17 cellular contexts compared by ENCODE assay signal in the genomic region with DNA sequence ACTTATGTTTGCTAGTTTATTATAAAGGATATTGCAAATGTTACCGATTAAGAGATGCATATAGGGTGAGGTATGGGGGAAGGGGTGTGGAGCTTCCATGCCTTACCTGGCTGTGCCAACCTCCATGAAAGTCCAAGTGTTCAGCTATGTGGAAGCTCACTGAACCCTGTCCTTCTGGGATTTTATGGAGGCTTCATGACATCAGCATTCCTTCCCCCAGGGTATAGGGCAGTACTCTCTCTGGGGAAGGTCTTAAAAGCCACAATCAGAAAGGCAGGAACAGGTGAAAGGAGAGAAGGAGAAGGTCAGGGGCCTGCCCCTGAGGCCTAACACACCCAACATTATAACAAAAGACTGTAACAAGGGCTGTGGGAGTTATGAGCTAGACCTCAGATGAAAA.
"Had no signal": no experiment of that assay in that cellular context is flagged by ENCODE, and none has a peak within 500 bp of the region (broad histone marks: within the 10 kb centered on the region; RNA-seq: fewer than 3 reads in every experiment).

No MANE protein-coding gene starts in this region.

- H3K4me3 ChIP-seq: coronary artery, gastroesophageal sphincter, lower lobe of right lung, suprapubic skin had no signal

- H3K36me3 ChIP-seq: gastroesophageal sphincter, lower lobe of right lung, suprapubic skin had no signal

- H3K36me3 Mint-ChIP-seq: activated CD4-positive, alpha-beta memory T cell treated with anti-CD3 and anti-CD28 coated beads for 36 hours; activated naive CD8-positive, alpha-beta T cell treated with anti-CD3 and anti-CD28 coated beads, Interleukin-2, amount 10 ng/mL, durations not matched to agents 7 days and 5 days; natural killer cell; T-cell had no signal

- H3K27me3 ChIP-seq: gastroesophageal sphincter, suprapubic skin had no signal

- H3K27me3 Mint-ChIP-seq: activated CD4-positive, alpha-beta memory T cell treated with anti-CD3 and anti-CD28 coated beads for 36 hours; T-cell had no signal

- H3K9me3 Mint-ChIP-seq: activated naive CD8-positive, alpha-beta T cell treated with anti-CD3 and anti-CD28 coated beads, Interleukin-2, amount 10 ng/mL, durations not matched to agents 7 days and 5 days; activated T-cell treated with anti-CD3 and anti-CD28 coated beads, Interleukin-2, amount 50 U/mL, for 4 hours had no signal

- H3K27ac Mint-ChIP-seq: activated CD4-positive, alpha-beta memory T cell treated with anti-CD3 and anti-CD28 coated beads for 36 hours; activated naive CD8-positive, alpha-beta T cell treated with anti-CD3 and anti-CD28 coated beads, Interleukin-2, amount 10 ng/mL, durations not matched to agents 7 days and 5 days had no signal

- DNase-seq: activated CD4-positive, alpha-beta memory T cell treated with anti-CD3 and anti-CD28 coated beads for 36 hours; activated gamma-delta T cell; activated naive CD8-positive, alpha-beta T cell treated with anti-CD3 and anti-CD28 coated beads, Interleukin-2, amount 10 ng/mL, durations not matched to agents 7 days and 5 days; activated T-cell treated with anti-CD3 and anti-CD28 coated beads, Interleukin-2, amount 50 U/mL, for 4 hours; aorta; effector CD8-positive, alpha-beta T cell; kidney glomerular epithelial cell; lower lobe of right lung; natural killer cell; stimulated activated CD4-positive, alpha-beta T cell treated with anti-CD3 and anti-CD28 coated beads, Interleukin-2, amount 100 ng/mL, for 48 hours; stimulated activated naive CD8-positive, alpha-beta T cell treated with anti-CD3 and anti-CD28 coated beads, Interleukin-15, Interleukin-2, amounts not matched to agents 100 U/mL and 50 U/mL, for 24 hours; T-cell; T1000 had no signal

- H3K27ac ChIP-seq: coronary artery, epithelial cell of prostate, lower lobe of right lung, suprapubic skin had no signal

- H3K4me3 Mint-ChIP-seq: activated CD4-positive, alpha-beta memory T cell treated with anti-CD3 and anti-CD28 coated beads for 36 hours; activated naive CD8-positive, alpha-beta T cell treated with anti-CD3 and anti-CD28 coated beads, Interleukin-2, amount 10 ng/mL, durations not matched to agents 7 days and 5 days; activated T-cell treated with anti-CD3 and anti-CD28 coated beads, Interleukin-2, amount 50 U/mL, for 4 hours; natural killer cell; T-cell had no signal

- H3K9me3 ChIP-seq: gastroesophageal sphincter, lower lobe of right lung had no signal
